Comparison of ENCODE assay signal across 7 cellular contexts in the genomic region with DNA sequence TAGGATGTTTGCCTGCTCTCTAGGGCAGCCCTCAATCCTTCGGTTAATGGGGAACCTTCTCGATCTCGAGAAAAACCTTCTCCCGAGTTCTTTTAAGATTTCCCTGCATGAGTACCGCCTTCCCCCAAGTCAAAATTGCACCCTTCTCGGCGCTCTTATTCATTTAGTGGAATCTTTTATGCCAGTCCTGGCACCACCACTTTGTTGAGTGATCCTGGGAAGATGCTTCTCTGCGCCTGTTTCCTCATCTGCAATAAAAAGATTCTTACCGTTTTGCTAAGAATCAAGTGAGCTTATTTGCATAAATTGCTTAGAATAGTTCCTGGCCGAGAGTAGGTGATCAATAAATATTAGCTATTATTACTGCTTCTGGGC. TPM values are rescaled to one million over a fixed set of nuclear protein-coding genes. Genes with fewer than 3 reads are reported as not detected.
DNase-seq lines count a peak whose midpoint lies in the region; ATAC-seq and TF ChIP-seq lines count a peak whose summit lies in the region.

No MANE protein-coding gene starts in this region.

- peak overlapping the region; percentile 95 for H3K4me3 ChIP-seq in HFF-Myc (replicated peaks; ENCODE audit: low read depth, low read length)
- peak overlapping the region; percentile 98 for H3K4me3 ChIP-seq in right cardiac atrium (ENCODE audit: low read length)

- ATAC-seq in T-helper 17 cell (no peak), right cardiac atrium (no peak), GM21528 (IDR thresholded peaks at IDR 0.05; ENCODE audit: low FRiP score, unreplicated experiment) (no peak)
- ATAC-seq in stimulated activated effector memory CD8-positive, alpha-beta T cell treated with anti-CD3 and anti-CD28 coated beads, Interleukin-12 subunit alpha, Interleukin-12 subunit beta, amount 100 ng/mL, for 72 hours, result no peak

- H3K9me3 ChIP-seq in T-helper 17 cell (ENCODE audit: control insufficient read depth, low read length, poor library complexity, severe bottlenecking), result no peaks in the 10 kb centered on the region
- no peaks in the 10 kb centered on the region for H3K9me3 ChIP-seq in right cardiac atrium (ENCODE audit: control insufficient read depth, low read length)

- no peak for TF ChIP-seq CTCF in HFF-Myc (IDR thresholded peaks at IDR 0.05; ENCODE audit: low read depth, low read length, missing control alignments)

- H3K9me3 Mint-ChIP-seq in stimulated activated effector memory CD8-positive, alpha-beta T cell treated with anti-CD3 and anti-CD28 coated beads, Interleukin-12 subunit alpha, Interleukin-12 subunit beta, amount 100 ng/mL, for 72 hours, result no peaks in the 10 kb centered on the region

- H3K4me3 Mint-ChIP-seq in T-helper 17 cell, result peak overlapping the region; percentile 98
- peak overlapping the region; percentile 88 for H3K4me3 Mint-ChIP-seq in stimulated activated effector memory CD8-positive, alpha-beta T cell treated with anti-CD3 and anti-CD28 coated beads, Interleukin-12 subunit alpha, Interleukin-12 subunit beta, amount 100 ng/mL, for 72 hours

- H3K27me3 ChIP-seq in right cardiac atrium (ENCODE audit: control insufficient read depth, insufficient read depth), result no peaks in the 10 kb centered on the region

- H3K4me1 ChIP-seq in right cardiac atrium (ENCODE audit: control insufficient read depth, insufficient read depth, low read length), result peaks cover 3% of the 10 kb centered on the region

- DNase-seq in HFF-Myc (ENCODE audit: extremely low read depth, low read depth) (no peak), T-helper 17 cell (no peak), right cardiac atrium (no peak), OCI-M2 (lab: John Stamatoyannopoulos, UW; ENCODE audit: unreplicated experiment) (no peak), retina (no peak)
- DNase-seq in stimulated activated effector memory CD8-positive, alpha-beta T cell treated with anti-CD3 and anti-CD28 coated beads, Interleukin-12 subunit alpha, Interleukin-12 subunit beta, amount 100 ng/mL, for 72 hours (ENCODE audit: low spot score in 2 of 2), result no peak

- 2% methylated on average over 10 of the region's 10 CpGs for WGBS in right cardiac atrium

- no peaks in the 10 kb centered on the region for H3K27me3 Mint-ChIP-seq in T-helper 17 cell

- peaks cover 38% of the 10 kb centered on the region for H3K4me1 Mint-ChIP-seq in T-helper 17 cell
- H3K4me1 Mint-ChIP-seq in stimulated activated effector memory CD8-positive, alpha-beta T cell treated with anti-CD3 and anti-CD28 coated beads, Interleukin-12 subunit alpha, Interleukin-12 subunit beta, amount 100 ng/mL, for 72 hours, result peaks cover 43% of the 10 kb centered on the region

- H3K27ac ChIP-seq in right cardiac atrium (ENCODE audit: low read length), result peak overlapping the region; percentile 79

- H3K36me3 Mint-ChIP-seq in T-helper 17 cell (ENCODE audit: low read depth), result peaks cover 2% of the 10 kb centered on the region
- peaks cover 44% of the 10 kb centered on the region for H3K36me3 Mint-ChIP-seq in stimulated activated effector memory CD8-positive, alpha-beta T cell treated with anti-CD3 and anti-CD28 coated beads, Interleukin-12 subunit alpha, Interleukin-12 subunit beta, amount 100 ng/mL, for 72 hours

- intact Hi-C loops in right cardiac atrium (cut with DNase I), result no loop called here

- H3K27ac Mint-ChIP-seq in T-helper 17 cell, result peak overlapping the region; percentile 98
- H3K27ac Mint-ChIP-seq in stimulated activated effector memory CD8-positive, alpha-beta T cell treated with anti-CD3 and anti-CD28 coated beads, Interleukin-12 subunit alpha, Interleukin-12 subunit beta, amount 100 ng/mL, for 72 hours, result peak overlapping the region; percentile 94

RNA-seq across cellular contexts. Expression of gene ARPC1A, which starts 0.7 kb away (rescaled TPM):
- total RNA-seq in T-helper 17 cell (10 to 100 TPM; 29.2 to 37.7 TPM), right cardiac atrium (100 to 1,000 TPM; 106 to 126 (median 121) TPM)
- 148 TPM for polyA plus RNA-seq in right cardiac atrium

RNA-seq across cellular contexts. Expression of gene ARPC1B, which starts 48.1 kb away (rescaled TPM):
- total RNA-seq in T-helper 17 cell, result 100 to 1,000 TPM; 185 to 220 TPM
- 10 to 100 TPM; 35.5 to 65.1 (median 56.6) TPM for total RNA-seq in right cardiac atrium
- polyA plus RNA-seq in right cardiac atrium, result 52.9 TPM

RNA-seq across cellular contexts. Expression of gene MYH16, which starts 53.8 kb away (rescaled TPM):
- total RNA-seq in T-helper 17 cell (not detected), right cardiac atrium (not detected)
- not detected for polyA plus RNA-seq in right cardiac atrium
